8 cellular contexts compared by ENCODE assay signal in the genomic region with DNA sequence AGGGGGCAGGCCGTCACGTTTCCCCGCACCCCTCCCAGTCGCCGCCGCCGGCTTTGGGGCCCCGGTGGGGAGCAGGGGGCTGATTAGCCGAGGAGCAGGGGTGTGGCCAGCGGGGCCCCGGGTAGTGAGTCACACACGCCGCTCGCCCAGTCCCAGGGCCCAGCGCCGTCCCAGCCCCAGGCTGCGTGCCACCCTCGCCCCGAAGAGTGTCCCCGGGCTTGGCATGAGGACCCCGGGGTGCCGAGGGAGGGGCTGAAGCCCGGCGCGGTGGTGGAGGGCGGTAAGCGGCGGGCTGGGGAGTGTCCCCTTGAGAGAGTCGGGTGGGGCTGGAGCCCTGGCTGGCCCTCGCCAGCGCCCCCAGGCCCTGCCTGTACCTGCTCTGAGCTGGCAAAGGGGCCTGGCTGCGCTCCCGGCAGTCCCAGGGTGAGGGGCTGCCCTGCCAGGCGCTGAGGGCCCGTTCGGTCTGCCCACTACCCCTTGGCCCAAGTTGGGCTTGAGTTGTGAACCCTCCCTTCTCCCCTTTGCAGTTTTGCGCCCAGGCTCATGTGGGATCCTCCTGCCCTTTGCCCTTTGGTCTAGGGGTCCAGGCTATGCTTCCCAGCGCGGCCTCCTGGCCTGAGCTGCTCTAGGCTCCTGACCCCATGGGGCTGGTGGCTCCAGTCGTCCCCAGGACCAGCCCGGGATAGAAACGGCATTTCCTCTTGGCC. TPM values are rescaled to one million over a fixed set of nuclear protein-coding genes. Genes with fewer than 3 reads are reported as not detected.
DNase-seq lines count a peak whose midpoint lies in the region; ATAC-seq and TF ChIP-seq lines count a peak whose summit lies in the region.

No MANE protein-coding gene starts in this region.

- H3K9ac ChIP-seq in fibroblast of lung (ENCODE audit: insufficient read depth, low read length): peak overlapping the region; percentile 40

- H3K27me3 Mint-ChIP-seq in nephron progenitor cell (ENCODE audit: low read depth, poor library complexity): peaks cover 16% of the 10 kb centered on the region

- peak overlapping the region; percentile 91 for H3K27ac Mint-ChIP-seq in nephron progenitor cell

- H3K4me2 ChIP-seq in fibroblast of lung (ENCODE audit: extremely low read depth, insufficient read depth, low read length): peak overlapping the region; percentile 59

- H3K4me3 Mint-ChIP-seq in nephron progenitor cell: peak overlapping the region; percentile 77

- peaks cover 2% of the 10 kb centered on the region for H3K27me3 ChIP-seq in fibroblast of lung (ENCODE audit: control insufficient read depth, insufficient read depth, low read length)
- H3K27me3 ChIP-seq in upper lobe of left lung: peaks cover 0 to 4% (median 0%) of the 10 kb centered on the region in 4 donors

- TF ChIP-seq POLR2A in upper lobe of left lung (IDR thresholded peaks at IDR 0.05): peak in 1 of 4 donors; percentile 44

- no peak overlapping the region for H3K27ac ChIP-seq in fibroblast of lung (ENCODE audit: insufficient read depth, low read length)
- H3K27ac ChIP-seq in upper lobe of left lung: peak overlapping the region; percentile 88 to 95 (median 94)

- TF ChIP-seq CTCF in fibroblast of lung (conservative IDR thresholded peaks at IDR 0.05 in 1 of 2, IDR thresholded peaks at IDR 0.05 in 1 of 2; ENCODE audit: low read depth in 1 of 2, low read length in 2 of 2) (no peak), nephron progenitor cell (IDR thresholded peaks at IDR 0.05) (no peak), upper lobe of left lung (IDR thresholded peaks at IDR 0.05) (peak in 1 of 6 experiments; percentile 4)

- no peaks in the 10 kb centered on the region for H4K20me1 ChIP-seq in fibroblast of lung (ENCODE audit: control insufficient read depth, extremely low read depth, insufficient read depth, low read length)

- peaks cover 25% of the 10 kb centered on the region for H3K4me1 Mint-ChIP-seq in nephron progenitor cell

- DNase-seq in Caki2 (ENCODE audit: low read depth) (peak; percentile 74), M059J (ENCODE audit: low read depth) (peak; percentile 79), activated T-cell treated with anti-CD3 and anti-CD28 coated beads for 48 hours (ENCODE audit: low read depth) (peak; percentile 32), fibroblast of lung (ENCODE audit: low read depth in 2 of 2) (peak; percentile 56 to 65), nephron progenitor cell (peak; percentile 66), upper lobe of left lung (peak; percentile 74 to 93), GF-D8 (lab: John Stamatoyannopoulos, UW) (no peak)

- H3K36me3 ChIP-seq in fibroblast of lung (ENCODE audit: control insufficient read depth, insufficient read depth, low read length): no peaks in the 10 kb centered on the region
- peaks cover 0 to 30% (median 2%) of the 10 kb centered on the region in 4 donors for H3K36me3 ChIP-seq in upper lobe of left lung

- no peaks in the 10 kb centered on the region for H3K9me3 Mint-ChIP-seq in nephron progenitor cell

- ATAC-seq in upper lobe of left lung (ENCODE audit: low FRiP score in 2 of 2) (peak; percentile 83 to 91), HG02642 (IDR thresholded peaks at IDR 0.05; ENCODE audit: poor library complexity, unreplicated experiment) (no peak)

- H3K4me1 ChIP-seq in fibroblast of lung (ENCODE audit: control insufficient read depth, extremely low read depth, insufficient read depth, low read length): peaks cover 4% of the 10 kb centered on the region
- H3K4me1 ChIP-seq in upper lobe of left lung: peaks cover 18 to 37% (median 22%) of the 10 kb centered on the region in 4 donors

- in situ Hi-C loops in Caki2 (cut with HindIII; ENCODE audit: low pct_unique_long_range_greater_than_20kb, low sequenced_read_pairs): no loop called here

- H3K4me3 ChIP-seq in fibroblast of lung (replicated peaks in 1 of 4; ENCODE audit: control extremely low read depth in 1 of 4, insufficient read depth in 1 of 4, low read depth in 3 of 4, low read length in 4 of 4): peak overlapping the region in 3 of 4 experiments; percentile 18 to 53 (median 52)
- H3K4me3 ChIP-seq in upper lobe of left lung: peak overlapping the region; percentile 64 to 75 (median 67)

- H3K9me3 ChIP-seq in fibroblast of lung (ENCODE audit: control insufficient read depth, insufficient read depth, low read depth, low read length) (no peaks in the 10 kb centered on the region), upper lobe of left lung (no peaks in the 10 kb centered on the region)

- WGBS in upper lobe of left lung, 2 donors: 10 to 35% methylated on average over 6 to 37 of the region's 42 CpGs

- H3K79me2 ChIP-seq in fibroblast of lung (ENCODE audit: control insufficient read depth, insufficient read depth, low read length): no peaks in the 10 kb centered on the region

- no peak overlapping the region for H2AFZ ChIP-seq in fibroblast of lung (ENCODE audit: low read length)

- H3K36me3 Mint-ChIP-seq in nephron progenitor cell (ENCODE audit: low read depth): no peaks in the 10 kb centered on the region

- no peak for TF ChIP-seq EP300 in upper lobe of left lung (IDR thresholded peaks at IDR 0.05)

RNA-seq across cellular contexts. Expression of gene PRDM11, which starts 34.6 kb away (rescaled TPM):
- total RNA-seq in Caki2 (2014; rRNA removed; shearing (Covaris generic); ENCODE audit: low replicate concordance): 5.2 and 6.0 TPM in 2 replicates
- 3.5 and 6.1 TPM in 2 replicates for total RNA-seq in M059J (2014; rRNA removed; shearing (Covaris generic))
- total RNA-seq in fibroblast of lung (3.9 and 4.0 TPM in 2 replicates), upper lobe of left lung (10 to 100 TPM; 12.7 to 21.1 (median 16.0) TPM)
- polyA plus RNA-seq in fibroblast of lung: 1.2 and 3.1 TPM in 2 replicates
- polyA plus RNA-seq in fibroblast of lung (2012): 1.5 and 3.6 TPM in 2 replicates
- 2.8 and 7.4 TPM in 2 replicates for polyA minus RNA-seq in fibroblast of lung (ENCODE audit: low replicate concordance)
